In genomic region chr2:105797298-105797819, GRCh38 we compare ENCODE assay signal across 1 cellular context.
TF ChIP-seq lines count a peak whose summit lies in the region.

No MANE protein-coding gene starts in this region.

TF ChIP-seq in GM12878, 131 proteins besides CTCF, POLR2A, EP300 and RAD21 (continued from another document and continues in another):
- TF ChIP-seq PKNOX1 (IDR thresholded peaks at IDR 0.05) (no peak), ZBTB11 (CRISPR knock-in tag; IDR thresholded peaks at IDR 0.05) (no peak), CREB1 (IDR thresholded peaks at IDR 0.05; ENCODE audit: low read depth) (no peak; the same call in 1 of the 2 replicates), BHLHE40 (IDR thresholded peaks at IDR 0.05; ENCODE audit: borderline replicate concordance in 1 of 2, low read depth in 2 of 2, low read length in 1 of 2) (no peak), TARDBP (IDR thresholded peaks at IDR 0.05; ENCODE audit: borderline replicate concordance) (no peak), HDAC6 (IDR thresholded peaks at IDR 0.05; ENCODE audit: unreplicated experiment) (no peak), SUZ12 (IDR thresholded peaks at IDR 0.05; ENCODE audit: unreplicated experiment) (no peak), ZNF384 (IDR thresholded peaks at IDR 0.05; ENCODE audit: borderline replicate concordance, low read depth, low read length) (no peak), PAX5 (IDR thresholded peaks at IDR 0.05; ENCODE audit: borderline replicate concordance, low read depth, low read length) (no peak; the same call in 1 of the 2 replicates), JUND (IDR thresholded peaks at IDR 0.05; ENCODE audit: low read depth, low read length) (no peak), RUNX3 (IDR thresholded peaks at IDR 0.05; ENCODE audit: low read length) (peak; percentile 86), MYC (IDR thresholded peaks at IDR 0.05; ENCODE audit: insufficient read depth, insufficient read length, insufficient replicate concordance, low read length, severe bottlenecking) (no peak), ZBTB33 (IDR thresholded peaks at IDR 0.05) (no peak), MTA2 (IDR thresholded peaks at IDR 0.05; ENCODE audit: low read depth) (peak; percentile 28; the same call in 1 of the 2 replicates), EZH2 (IDR thresholded peaks at IDR 0.05; ENCODE audit: borderline replicate concordance, control insufficient read depth, low read depth, low read length) (no peak), ZBTB4 (CRISPR knock-in tag; IDR thresholded peaks at IDR 0.05) (no peak), NFYA (IDR thresholded peaks at IDR 0.05; ENCODE audit: borderline replicate concordance, low read depth, low read length) (no peak), BCL11A (IDR thresholded peaks at IDR 0.05; ENCODE audit: low read depth, low read length) (peak; percentile 29; the same call in 1 of the 2 replicates), KAT2A (conservative IDR thresholded peaks at IDR 0.05; ENCODE audit: control insufficient read depth, low read depth, low read length) (no peak), MEF2A (IDR thresholded peaks at IDR 0.05; ENCODE audit: insufficient read depth, low read depth, low read length) (peak; percentile 93), MTA3 (IDR thresholded peaks at IDR 0.05; ENCODE audit: borderline replicate concordance, low read length) (peak; percentile 40; the same call in 1 of the 2 replicates), MYB (IDR thresholded peaks at IDR 0.05; ENCODE audit: borderline replicate concordance, low read depth, low read length) (no peak), HDGF (IDR thresholded peaks at IDR 0.05) (0 out of 2 replicates have a peak, but pooled peaks have one; percentile 47), ZNF687 (IDR thresholded peaks at IDR 0.05) (peak; percentile 58), POLR2AphosphoS2 (IDR thresholded peaks at IDR 0.05; ENCODE audit: low read depth, low read length) (no peak), LARP7 (IDR thresholded peaks at IDR 0.05) (no peak), HDAC2 (IDR thresholded peaks at IDR 0.05) (no peak), ELK1 (IDR thresholded peaks at IDR 0.05; ENCODE audit: low read depth, low read length) (no peak; the same call in 1 of the 2 replicates)
- TF ChIP-seq, protein P1, sequence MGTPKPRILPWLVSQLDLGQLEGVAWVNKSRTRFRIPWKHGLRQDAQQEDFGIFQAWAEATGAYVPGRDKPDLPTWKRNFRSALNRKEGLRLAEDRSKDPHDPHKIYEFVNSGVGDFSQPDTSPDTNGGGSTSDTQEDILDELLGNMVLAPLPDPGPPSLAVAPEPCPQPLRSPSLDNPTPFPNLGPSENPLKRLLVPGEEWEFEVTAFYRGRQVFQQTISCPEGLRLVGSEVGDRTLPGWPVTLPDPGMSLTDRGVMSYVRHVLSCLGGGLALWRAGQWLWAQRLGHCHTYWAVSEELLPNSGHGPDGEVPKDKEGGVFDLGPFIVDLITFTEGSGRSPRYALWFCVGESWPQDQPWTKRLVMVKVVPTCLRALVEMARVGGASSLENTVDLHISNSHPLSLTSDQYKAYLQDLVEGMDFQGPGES (IDR thresholded peaks at IDR 0.05), result no peak
- TF ChIP-seq, protein P2, sequence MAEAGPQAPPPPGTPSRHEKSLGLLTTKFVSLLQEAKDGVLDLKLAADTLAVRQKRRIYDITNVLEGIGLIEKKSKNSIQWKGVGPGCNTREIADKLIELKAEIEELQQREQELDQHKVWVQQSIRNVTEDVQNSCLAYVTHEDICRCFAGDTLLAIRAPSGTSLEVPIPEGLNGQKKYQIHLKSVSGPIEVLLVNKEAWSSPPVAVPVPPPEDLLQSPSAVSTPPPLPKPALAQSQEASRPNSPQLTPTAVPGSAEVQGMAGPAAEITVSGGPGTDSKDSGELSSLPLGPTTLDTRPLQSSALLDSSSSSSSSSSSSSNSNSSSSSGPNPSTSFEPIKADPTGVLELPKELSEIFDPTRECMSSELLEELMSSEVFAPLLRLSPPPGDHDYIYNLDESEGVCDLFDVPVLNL (IDR thresholded peaks at IDR 0.05; ENCODE audit: low read depth, low read length), result no peak
- TF ChIP-seq, protein P3, sequence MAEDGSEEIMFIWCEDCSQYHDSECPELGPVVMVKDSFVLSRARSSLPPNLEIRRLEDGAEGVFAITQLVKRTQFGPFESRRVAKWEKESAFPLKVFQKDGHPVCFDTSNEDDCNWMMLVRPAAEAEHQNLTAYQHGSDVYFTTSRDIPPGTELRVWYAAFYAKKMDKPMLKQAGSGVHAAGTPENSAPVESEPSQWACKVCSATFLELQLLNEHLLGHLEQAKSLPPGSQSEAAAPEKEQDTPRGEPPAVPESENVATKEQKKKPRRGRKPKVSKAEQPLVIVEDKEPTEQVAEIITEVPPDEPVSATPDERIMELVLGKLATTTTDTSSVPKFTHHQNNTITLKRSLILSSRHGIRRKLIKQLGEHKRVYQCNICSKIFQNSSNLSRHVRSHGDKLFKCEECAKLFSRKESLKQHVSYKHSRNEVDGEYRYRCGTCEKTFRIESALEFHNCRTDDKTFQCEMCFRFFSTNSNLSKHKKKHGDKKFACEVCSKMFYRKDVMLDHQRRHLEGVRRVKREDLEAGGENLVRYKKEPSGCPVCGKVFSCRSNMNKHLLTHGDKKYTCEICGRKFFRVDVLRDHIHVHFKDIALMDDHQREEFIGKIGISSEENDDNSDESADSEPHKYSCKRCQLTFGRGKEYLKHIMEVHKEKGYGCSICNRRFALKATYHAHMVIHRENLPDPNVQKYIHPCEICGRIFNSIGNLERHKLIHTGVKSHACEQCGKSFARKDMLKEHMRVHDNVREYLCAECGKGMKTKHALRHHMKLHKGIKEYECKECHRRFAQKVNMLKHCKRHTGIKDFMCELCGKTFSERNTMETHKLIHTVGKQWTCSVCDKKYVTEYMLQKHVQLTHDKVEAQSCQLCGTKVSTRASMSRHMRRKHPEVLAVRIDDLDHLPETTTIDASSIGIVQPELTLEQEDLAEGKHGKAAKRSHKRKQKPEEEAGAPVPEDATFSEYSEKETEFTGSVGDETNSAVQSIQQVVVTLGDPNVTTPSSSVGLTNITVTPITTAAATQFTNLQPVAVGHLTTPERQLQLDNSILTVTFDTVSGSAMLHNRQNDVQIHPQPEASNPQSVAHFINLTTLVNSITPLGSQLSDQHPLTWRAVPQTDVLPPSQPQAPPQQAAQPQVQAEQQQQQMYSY (CRISPR knock-in tag; IDR thresholded peaks at IDR 0.05), result no peak
- TF ChIP-seq, protein P4, sequence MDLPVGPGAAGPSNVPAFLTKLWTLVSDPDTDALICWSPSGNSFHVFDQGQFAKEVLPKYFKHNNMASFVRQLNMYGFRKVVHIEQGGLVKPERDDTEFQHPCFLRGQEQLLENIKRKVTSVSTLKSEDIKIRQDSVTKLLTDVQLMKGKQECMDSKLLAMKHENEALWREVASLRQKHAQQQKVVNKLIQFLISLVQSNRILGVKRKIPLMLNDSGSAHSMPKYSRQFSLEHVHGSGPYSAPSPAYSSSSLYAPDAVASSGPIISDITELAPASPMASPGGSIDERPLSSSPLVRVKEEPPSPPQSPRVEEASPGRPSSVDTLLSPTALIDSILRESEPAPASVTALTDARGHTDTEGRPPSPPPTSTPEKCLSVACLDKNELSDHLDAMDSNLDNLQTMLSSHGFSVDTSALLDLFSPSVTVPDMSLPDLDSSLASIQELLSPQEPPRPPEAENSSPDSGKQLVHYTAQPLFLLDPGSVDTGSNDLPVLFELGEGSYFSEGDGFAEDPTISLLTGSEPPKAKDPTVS (IDR thresholded peaks at IDR 0.05; ENCODE audit: low read depth, low read length), result no peak
